ENCODE assay signal across 8 cellular contexts in the genomic region with DNA sequence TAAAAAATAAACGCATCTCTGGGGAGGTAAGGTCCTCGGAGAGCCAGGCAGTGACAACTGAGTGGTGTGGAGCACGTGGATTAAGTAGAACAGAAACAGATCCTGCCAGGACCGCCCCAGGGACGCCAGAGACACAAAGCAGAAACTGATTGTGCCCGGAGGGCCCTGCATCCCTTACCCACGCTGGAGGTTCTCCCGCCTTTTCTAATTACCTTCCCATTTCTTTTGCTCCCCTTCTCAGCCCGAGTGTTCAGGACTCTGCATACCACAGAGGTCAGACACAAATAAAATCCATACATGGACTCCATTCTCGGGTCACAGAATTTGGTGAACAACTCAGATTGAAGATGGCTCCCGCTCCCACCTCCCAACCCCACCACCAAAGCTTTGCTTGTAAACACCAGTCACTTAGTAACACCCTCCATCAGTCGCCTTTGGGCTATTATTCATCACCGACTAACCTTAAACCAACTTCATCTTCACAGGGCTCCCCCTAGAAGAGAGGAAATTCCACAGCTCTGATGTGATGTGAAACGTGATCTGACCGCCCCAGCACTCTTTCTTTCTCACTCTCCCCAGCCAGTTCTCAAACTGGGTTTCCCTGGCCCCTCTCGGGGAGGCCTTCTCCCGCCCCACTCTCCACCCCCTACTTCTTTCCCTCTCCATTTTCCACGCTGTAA. TPM values are rescaled to one million over a fixed set of nuclear protein-coding genes. Genes with fewer than 3 reads are reported as not detected.
A peak's percentile ranks its signal among the peaks of the same experiment; 100 is the strongest.
DNase-seq lines count a peak whose midpoint lies in the region; ATAC-seq, FAIRE-seq and TF ChIP-seq lines count a peak whose summit lies in the region.

No MANE protein-coding gene starts in this region.

- no peaks in the 10 kb centered on the region for H3K9me3 Mint-ChIP-seq in stimulated activated memory B cell treated with anti-CD40 and anti-IgM and Interleukin-4, amounts not matched to agents 10 μg/mL and 1 μg/mL and 100 μg/mL, for 72 hours

- no peak for FAIRE-seq in bronchial epithelial cell (lab: Jason Lieb, UNC)

- H3K36me3 ChIP-seq in bronchial epithelial cell (ENCODE audit: control insufficient read depth, insufficient read depth, low read length) = no peaks in the 10 kb centered on the region

- no peaks in the 10 kb centered on the region for H3K27me3 Mint-ChIP-seq in stimulated activated memory B cell treated with anti-CD40 and anti-IgM and Interleukin-4, amounts not matched to agents 10 μg/mL and 1 μg/mL and 100 μg/mL, for 72 hours

- H3K4me3 ChIP-seq in bronchial epithelial cell (ENCODE audit: low read depth, low read length) = no peak overlapping the region

- H3K4me1 Mint-ChIP-seq in stimulated activated memory B cell treated with anti-CD40 and anti-IgM and Interleukin-4, amounts not matched to agents 10 μg/mL and 1 μg/mL and 100 μg/mL, for 72 hours = peaks cover 28% of the 10 kb centered on the region

- H3K27me3 ChIP-seq in bronchial epithelial cell (ENCODE audit: control insufficient read depth, insufficient read depth, low read length) = no peaks in the 10 kb centered on the region

- TF ChIP-seq CTCF in GM13977 (IDR thresholded peaks at IDR 0.05; ENCODE audit: extremely low read depth, insufficient read depth, missing control alignments) (no peak), bronchial epithelial cell (IDR thresholded peaks at IDR 0.05; ENCODE audit: insufficient read depth, low read length, severe bottlenecking) (peak; percentile 1)

- peak; percentile 88 for ATAC-seq in stimulated activated memory B cell treated with anti-CD40 and anti-IgM and Interleukin-4, amounts not matched to agents 10 μg/mL and 1 μg/mL and 100 μg/mL, for 72 hours
- ATAC-seq in GM21528 (IDR thresholded peaks at IDR 0.05; ENCODE audit: low FRiP score, unreplicated experiment) = no peak

- no peaks in the 10 kb centered on the region for H3K36me3 Mint-ChIP-seq in stimulated activated memory B cell treated with anti-CD40 and anti-IgM and Interleukin-4, amounts not matched to agents 10 μg/mL and 1 μg/mL and 100 μg/mL, for 72 hours

- in situ Hi-C loops in GM13977 (cut with MboI; ENCODE audit: low pct_unique_long_range_greater_than_20kb, low sequenced_read_pairs, unreplicated experiment) = no loop called here

- peak; percentile 70 for DNase-seq in GM13977 (ENCODE audit: low spot score)
- peak; percentile 91 for DNase-seq in RKO (ENCODE audit: low spot score)
- DNase-seq in bronchial epithelial cell (ENCODE audit: low read depth) = peak; percentile 99
- peak; percentile 100 for DNase-seq in kidney tubule cell (ENCODE audit: low spot score)
- DNase-seq in GM19238 (ENCODE audit: insufficient read length, low spot score) = no peak
- no peak for DNase-seq in RPMI8226

- peak overlapping the region; percentile 64 for H3K27ac Mint-ChIP-seq in stimulated activated memory B cell treated with anti-CD40 and anti-IgM and Interleukin-4, amounts not matched to agents 10 μg/mL and 1 μg/mL and 100 μg/mL, for 72 hours

- H3K4me3 Mint-ChIP-seq in stimulated activated memory B cell treated with anti-CD40 and anti-IgM and Interleukin-4, amounts not matched to agents 10 μg/mL and 1 μg/mL and 100 μg/mL, for 72 hours = peak overlapping the region; percentile 25

RNA-seq across cellular contexts. Expression of a gene that starts 32.6 kb away (rescaled TPM):
- 29.2 and 35.3 TPM in 2 replicates for total RNA-seq in bronchial epithelial cell

Comparison
In these comparisons a context has a peak if more than half of its experiments do, and no peak if none do; other contexts are left out.
1. DNase-seq: peak in GM13977 (single experiment), RKO (single experiment), bronchial epithelial cell (single experiment) and kidney tubule cell (single experiment); none in GM19238 (single experiment) and RPMI8226 (single experiment).